24 cellular contexts compared by ENCODE assay signal in the genomic region with DNA sequence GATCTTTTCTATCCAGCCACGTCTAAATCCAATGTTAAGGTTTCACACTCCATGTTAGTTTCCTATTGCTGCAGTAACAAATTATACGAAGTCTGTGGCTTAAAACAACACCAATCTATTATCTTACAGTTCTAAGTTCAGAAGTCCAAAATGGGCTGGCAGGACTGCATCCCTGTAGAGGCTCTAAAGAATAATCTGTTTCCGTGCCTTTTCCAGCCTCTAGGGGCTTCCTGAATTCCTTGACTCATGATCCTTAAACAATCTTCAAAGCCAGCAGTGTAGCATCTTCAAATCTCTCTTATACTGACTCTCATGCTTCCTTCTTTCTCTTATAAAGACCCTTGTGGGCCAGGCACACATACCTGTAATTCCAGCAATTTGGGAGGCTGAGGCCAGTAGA. TPM values are rescaled to one million over a fixed set of nuclear protein-coding genes. Genes with fewer than 3 reads are reported as not detected.
DNase-seq lines count a peak whose midpoint lies in the region; ATAC-seq and TF ChIP-seq lines count a peak whose summit lies in the region.
"Had no signal": no experiment of that assay in that cellular context is flagged by ENCODE, and none has a peak within 500 bp of the region (broad histone marks: within the 10 kb centered on the region; RNA-seq: fewer than 3 reads in every experiment).

No MANE protein-coding gene starts in this region.

- TF ChIP-seq CTCF in dorsolateral prefrontal cortex (IDR thresholded peaks at IDR 0.05 in 54 of 56, conservative IDR thresholded peaks at IDR 0.05 in 2 of 56; ENCODE audit: low read depth in 1 of 56, partially characterized antibody in 56 of 56) (peak in 1 of 56 donors; percentile 9), Peyer's patch (IDR thresholded peaks at IDR 0.05) (no peak)

- peaks cover 0 to 27% (median 0%) of the 10 kb centered on the region in 3 donors for H3K36me3 ChIP-seq in Peyer's patch
- H3K36me3 ChIP-seq: MG63 had no signal

- H3K4me3 ChIP-seq in dorsolateral prefrontal cortex, result no peak overlapping the region
- H3K4me3 ChIP-seq in Peyer's patch, result no peak overlapping the region
- H3K4me3 ChIP-seq: left ventricle myocardium inferior, MG63, skin epidermis, tibial artery had no signal

- peak; percentile 46 for DNase-seq in activated CD4-positive, alpha-beta T cell treated with anti-CD3 and anti-CD28 coated beads, Interleukin-2, amount 10 ng/mL, durations not matched to agents 24 days and 14 days
- no peak for DNase-seq in activated CD4-positive, alpha-beta T cell treated with anti-CD3 and anti-CD28 coated beads, Interleukin-2, amount 50 U/mL, for 4 hours
- DNase-seq in dorsolateral prefrontal cortex (no peak), NCI-H510A treated with DMSO at 0.1 percent for 48 hours (lab: John Stamatoyannopoulos, UW) (no peak), NCI-H524 treated with DMSO at 0.1 percent for 48 hours (lab: John Stamatoyannopoulos, UW) (no peak), Peyer's patch (no peak)
- no peak for DNase-seq in stimulated activated effector memory CD8-positive, alpha-beta T cell treated with anti-CD3 and anti-CD28 coated beads, Interleukin-12 subunit alpha, Interleukin-12 subunit beta, amount 100 ng/mL, for 72 hours (ENCODE audit: low spot score in 2 of 2)
- DNase-seq: activated CD4-positive, alpha-beta T cell treated with anti-CD3 and anti-CD28 coated beads, Interleukin-2, amount 50 U/mL, for 1 hour; activated naive CD4-positive, alpha-beta T cell treated with Interleukin-2 at 50 U/mL for 16 hours; activated T-cell treated with anti-CD3 and anti-CD28 coated beads, Interleukin-2, amount 50 U/mL, for 72 hours; CD4-positive, alpha-beta T cell; glutamatergic neuron; KG1; left ventricle myocardium inferior; MG63; naive thymus-derived CD4-positive, alpha-beta T cell; NCI-H345; T-helper 9 cell; tibial artery; WERI-Rb-1 had no signal

- intact Hi-C loops in activated CD4-positive, alpha-beta T cell treated with anti-CD3 and anti-CD28 coated beads, Interleukin-2, amount 10 ng/mL, durations not matched to agents 24 days and 14 days (cut with micrococcal nuclease), result loop anchor here (10.0 kb wide), 1 partner anchor 356 kb away; no protein-coding TSS in a partner anchor
- intact Hi-C loops in dorsolateral prefrontal cortex (cut with DNase I), result loop anchor here (10.0 kb wide), 2 partner anchors 446 to 666 kb away; partner anchors contain the start of gene JAK2 (in 2 of the 2)

- H3K27me3 Mint-ChIP-seq in activated CD4-positive, alpha-beta T cell treated with anti-CD3 and anti-CD28 coated beads, Interleukin-2, amount 10 ng/mL, durations not matched to agents 24 days and 14 days, result no peaks in the 10 kb centered on the region
- H3K27me3 Mint-ChIP-seq: CD4-positive, alpha-beta T cell; naive thymus-derived CD4-positive, alpha-beta T cell; stimulated activated naive CD8-positive, alpha-beta T cell treated with anti-CD3 and anti-CD28 coated beads, Interleukin-15, Interleukin-2, amounts not matched to agents 100 ng/mL and 50 ng/mL, for 24 hours had no signal

- TF ChIP-seq POLR2A in Peyer's patch (IDR thresholded peaks at IDR 0.05), result no peak

- no peaks in the 10 kb centered on the region for H3K4me1 ChIP-seq in Peyer's patch
- H3K4me1 ChIP-seq: tibial artery had no signal

- no peaks in the 10 kb centered on the region for H3K27me3 ChIP-seq in dorsolateral prefrontal cortex
- no peaks in the 10 kb centered on the region for H3K27me3 ChIP-seq in Peyer's patch
- H3K27me3 ChIP-seq: MG63, tibial artery had no signal

- H3K27ac Mint-ChIP-seq in activated CD4-positive, alpha-beta T cell treated with anti-CD3 and anti-CD28 coated beads, Interleukin-2, amount 10 ng/mL, durations not matched to agents 24 days and 14 days, result no peak overlapping the region
- peak overlapping the region; percentile 43 for H3K27ac Mint-ChIP-seq in stimulated activated effector memory CD8-positive, alpha-beta T cell treated with anti-CD3 and anti-CD28 coated beads, Interleukin-12 subunit alpha, Interleukin-12 subunit beta, amount 100 ng/mL, for 72 hours
- H3K27ac Mint-ChIP-seq: CD4-positive, alpha-beta T cell; stimulated activated naive CD8-positive, alpha-beta T cell treated with anti-CD3 and anti-CD28 coated beads, Interleukin-15, Interleukin-2, amounts not matched to agents 100 ng/mL and 50 ng/mL, for 24 hours had no signal

- peaks cover 6% of the 10 kb centered on the region for H3K9me3 Mint-ChIP-seq in activated CD4-positive, alpha-beta T cell treated with anti-CD3 and anti-CD28 coated beads, Interleukin-2, amount 10 ng/mL, durations not matched to agents 24 days and 14 days
- H3K9me3 Mint-ChIP-seq in stimulated activated effector memory CD8-positive, alpha-beta T cell treated with anti-CD3 and anti-CD28 coated beads, Interleukin-12 subunit alpha, Interleukin-12 subunit beta, amount 100 ng/mL, for 72 hours, result no peaks in the 10 kb centered on the region
- H3K9me3 Mint-ChIP-seq: CD4-positive, alpha-beta T cell; naive thymus-derived CD4-positive, alpha-beta T cell had no signal

- H3K27ac ChIP-seq in dorsolateral prefrontal cortex (peak overlapping the region in 51 of 59 donors; percentile 12 to 93 (median 77)), Peyer's patch (no peak overlapping the region)
- H3K27ac ChIP-seq: 22Rv1, left ventricle myocardium inferior, skin epidermis, tibial artery, WERI-Rb-1 had no signal

- no peaks in the 10 kb centered on the region for H3K9me3 ChIP-seq in Peyer's patch
- H3K9me3 ChIP-seq: left ventricle myocardium inferior, MG63, tibial artery had no signal

- H3K36me3 Mint-ChIP-seq in activated CD4-positive, alpha-beta T cell treated with anti-CD3 and anti-CD28 coated beads, Interleukin-2, amount 10 ng/mL, durations not matched to agents 24 days and 14 days (ENCODE audit: low read depth), result peaks cover 50% of the 10 kb centered on the region
- peaks cover 33% of the 10 kb centered on the region for H3K36me3 Mint-ChIP-seq in stimulated activated effector memory CD8-positive, alpha-beta T cell treated with anti-CD3 and anti-CD28 coated beads, Interleukin-12 subunit alpha, Interleukin-12 subunit beta, amount 100 ng/mL, for 72 hours

- 0 out of 3 replicates have a peak, but pooled peaks have one; percentile 22 for ATAC-seq in SK-N-SH treated with all-trans-retinoic acid at 6 μM for 48 hours
- no peak for ATAC-seq in stimulated activated effector memory CD8-positive, alpha-beta T cell treated with anti-CD3 and anti-CD28 coated beads, Interleukin-12 subunit alpha, Interleukin-12 subunit beta, amount 100 ng/mL, for 72 hours
- ATAC-seq: activated T-cell treated with anti-CD3 and anti-CD28 coated beads, Interleukin-2, amount 50 U/mL, for 72 hours; naive thymus-derived CD4-positive, alpha-beta T cell had no signal

- H3K4me3 Mint-ChIP-seq in activated CD4-positive, alpha-beta T cell treated with anti-CD3 and anti-CD28 coated beads, Interleukin-2, amount 10 ng/mL, durations not matched to agents 24 days and 14 days, result no peak overlapping the region
- no peak overlapping the region for H3K4me3 Mint-ChIP-seq in stimulated activated effector memory CD8-positive, alpha-beta T cell treated with anti-CD3 and anti-CD28 coated beads, Interleukin-12 subunit alpha, Interleukin-12 subunit beta, amount 100 ng/mL, for 72 hours
- H3K4me3 Mint-ChIP-seq: activated T-cell treated with anti-CD3 and anti-CD28 coated beads, Interleukin-2, amount 50 U/mL, for 72 hours; CD4-positive, alpha-beta T cell; naive thymus-derived CD4-positive, alpha-beta T cell; stimulated activated naive CD8-positive, alpha-beta T cell treated with anti-CD3 and anti-CD28 coated beads, Interleukin-15, Interleukin-2, amounts not matched to agents 100 ng/mL and 50 ng/mL, for 24 hours had no signal

- H3K4me1 Mint-ChIP-seq in activated CD4-positive, alpha-beta T cell treated with anti-CD3 and anti-CD28 coated beads, Interleukin-2, amount 10 ng/mL, durations not matched to agents 24 days and 14 days, result peaks cover 14% of the 10 kb centered on the region
- H3K4me1 Mint-ChIP-seq in stimulated activated effector memory CD8-positive, alpha-beta T cell treated with anti-CD3 and anti-CD28 coated beads, Interleukin-12 subunit alpha, Interleukin-12 subunit beta, amount 100 ng/mL, for 72 hours, result peaks cover 7% of the 10 kb centered on the region

TF ChIP-seq in SK-N-SH treated with all-trans-retinoic acid at 6 μM for 48 hours, 23 proteins besides CTCF, POLR2A, EP300 and RAD21:
- no peak for TF ChIP-seq ARNTL (CRISPR knock-in tag; IDR thresholded peaks at IDR 0.05; ENCODE audit: borderline replicate concordance, low read depth)
- TF ChIP-seq OSR1 (CRISPR knock-in tag; IDR thresholded peaks at IDR 0.05), result no peak
- TF ChIP-seq TOX (CRISPR knock-in tag; IDR thresholded peaks at IDR 0.05; ENCODE audit: borderline replicate concordance), result no peak

RNA-seq across cellular contexts. Expression of gene PLGRKT, which starts 6.8 kb away (rescaled TPM):
- 53.0 and 54.4 TPM in 2 replicates for total RNA-seq in activated CD4-positive, alpha-beta T cell treated with anti-CD3 and anti-CD28 coated beads, Interleukin-2, amount 10 ng/mL, durations not matched to agents 24 days and 14 days
- total RNA-seq in dorsolateral prefrontal cortex (10 to 100 TPM in 64 of 120 experiments, 1 to 10 TPM in 56; 4.1 to 17.5 (median 10.1) TPM), Peyer's patch (10 to 100 TPM in 3 of 4 donors, 1 to 10 TPM in 1; 8.3 to 43.6 (median 33.2) TPM)

RNA-seq across cellular contexts. Expression of gene CD274, which starts 19.4 kb away (rescaled TPM):
- 52.1 and 57.6 TPM in 2 replicates for total RNA-seq in activated CD4-positive, alpha-beta T cell treated with anti-CD3 and anti-CD28 coated beads, Interleukin-2, amount 10 ng/mL, durations not matched to agents 24 days and 14 days
- total RNA-seq in dorsolateral prefrontal cortex (1 to 10 TPM; 1.2 to 8.9 (median 3.7) TPM), Peyer's patch (1 to 10 TPM; 1.7 to 6.2 (median 3.4) TPM)

Comparison
In these comparisons a context has a peak if more than half of its experiments do, and no peak if none do; other contexts are left out.
1. H3K27ac ChIP-seq: peak in dorsolateral prefrontal cortex (51 of 59); none in Peyer's patch (0 of 4).